Comparison of ENCODE assay signal across 8 cellular contexts in genomic region chr11:63986156-63986931, GRCh38. TPM values are rescaled to one million over a fixed set of nuclear protein-coding genes. Genes with fewer than 3 reads are reported as not detected.
DNase-seq lines count a peak whose midpoint lies in the region; ATAC-seq and TF ChIP-seq lines count a peak whose summit lies in the region.

A gene with protein sequence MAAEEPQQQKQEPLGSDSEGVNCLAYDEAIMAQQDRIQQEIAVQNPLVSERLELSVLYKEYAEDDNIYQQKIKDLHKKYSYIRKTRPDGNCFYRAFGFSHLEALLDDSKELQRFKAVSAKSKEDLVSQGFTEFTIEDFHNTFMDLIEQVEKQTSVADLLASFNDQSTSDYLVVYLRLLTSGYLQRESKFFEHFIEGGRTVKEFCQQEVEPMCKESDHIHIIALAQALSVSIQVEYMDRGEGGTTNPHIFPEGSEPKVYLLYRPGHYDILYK (plus strand): TSS chr11:63986438. CDS start chr11:63986457, 19 bp downstream.

- no peaks in the 10 kb centered on the region for H3K27me3 ChIP-seq in HCT116 (ENCODE audit: insufficient read depth, low read length)
- no peaks in the 10 kb centered on the region for H3K27me3 ChIP-seq in gastroesophageal sphincter
- no peaks in the 10 kb centered on the region for H3K27me3 ChIP-seq in neutrophil

- intact Hi-C loops in HCT116 (cut with micrococcal nuclease): loop anchor here (1.0 kb wide), 1 partner anchor 48 kb away; no protein-coding TSS in a partner anchor
- intact Hi-C loops in activated naive CD4-positive, alpha-beta T cell treated with anti-CD3 and anti-CD28 coated beads for 36 hours (cut with micrococcal nuclease): loop anchor here (1.0 to 5.0 kb wide), 2 partner anchors 12 to 69 kb away; partner anchors contain the start of genes COX8A and RCOR2

- TF ChIP-seq POLR2A in HCT116 (IDR thresholded peaks at IDR 0.05; ENCODE audit: borderline replicate concordance, extremely low read depth, insufficient read depth, insufficient read length) (peak; percentile 80), gastroesophageal sphincter (IDR thresholded peaks at IDR 0.05) (peak; percentile 46 to 54)

- H3K4me1 Mint-ChIP-seq in activated naive CD4-positive, alpha-beta T cell treated with anti-CD3 and anti-CD28 coated beads for 36 hours (ENCODE audit: low read depth): peaks cover 30% of the 10 kb centered on the region

- H3K27ac ChIP-seq in HCT116 (ENCODE audit: low read depth, low read length) (peak within 1 kb of the TSS; percentile 86), gastroesophageal sphincter (peak within 1 kb of the TSS; percentile 39 to 89 (median 88)), neutrophil (peak within 1 kb of the TSS; percentile 83), substantia nigra (ENCODE audit: low read depth, low read length, poor library complexity, severe bottlenecking) (peak within 1 kb of the TSS; percentile 82)

- peak within 1 kb of the TSS; percentile 94 for H3K4me3 Mint-ChIP-seq in activated naive CD4-positive, alpha-beta T cell treated with anti-CD3 and anti-CD28 coated beads for 36 hours

- peaks cover 17% of the 10 kb centered on the region for H3K36me3 Mint-ChIP-seq in activated naive CD4-positive, alpha-beta T cell treated with anti-CD3 and anti-CD28 coated beads for 36 hours (ENCODE audit: low read depth)

- peak within 1 kb of the TSS; percentile 86 for H3K4me2 ChIP-seq in HCT116 (ENCODE audit: low read length)

- H3K27me3 Mint-ChIP-seq in activated naive CD4-positive, alpha-beta T cell treated with anti-CD3 and anti-CD28 coated beads for 36 hours (ENCODE audit: low read depth): no peaks in the 10 kb centered on the region

- H3K27ac Mint-ChIP-seq in activated naive CD4-positive, alpha-beta T cell treated with anti-CD3 and anti-CD28 coated beads for 36 hours: peak within 1 kb of the TSS; percentile 93

- no peak for TF ChIP-seq EP300 in gastroesophageal sphincter (IDR thresholded peaks at IDR 0.05)

- H3K4me3 ChIP-seq in HCT116 (replicated peaks in 1 of 2; ENCODE audit: low read depth in 1 of 2, low read length in 2 of 2) (peak within 1 kb of the TSS; percentile 76 to 86), gastroesophageal sphincter (peak within 1 kb of the TSS; percentile 81 to 94), neutrophil (ENCODE audit: low read depth in 1 of 2, low read length in 1 of 2) (peak within 1 kb of the TSS; percentile 71 to 73)

- RAD21 ChIA-PET in HCT116 (lab: Charles Lee; ENCODE audit: low non-redundant PET in 1 of 2, low total read pairs in 2 of 2, uncharacterized antibody in 2 of 2, unreplicated experiment in 2 of 2): no interaction called here

- DNase-seq in HCT116 (ENCODE audit: low read depth, low spot score): peak; percentile 78
- peak; percentile 83 for DNase-seq in MV-4-11 (lab: John Stamatoyannopoulos, UW)
- DNase-seq in SK-N-DZ (ENCODE audit: low spot score): peak; percentile 96
- peak; percentile 91 for DNase-seq in activated naive CD4-positive, alpha-beta T cell treated with anti-CD3 and anti-CD28 coated beads for 36 hours
- DNase-seq in substantia nigra (lab: John Stamatoyannopoulos, UW): peak in 48 of 49 donors; percentile 25 to 90 (median 78)

- no peaks in the 10 kb centered on the region for H4K20me1 ChIP-seq in HCT116 (ENCODE audit: insufficient read depth)

- H3K9ac ChIP-seq in ES-I3 (ENCODE audit: low read depth, low read length) (peak within 1 kb of the TSS; percentile 92), HCT116 (ENCODE audit: low read length) (peak within 1 kb of the TSS; percentile 85)

- CTCF ChIA-PET in HCT116 (lab: Charles Lee): no interaction called here
- CTCF ChIA-PET in activated naive CD4-positive, alpha-beta T cell treated with anti-CD3 and anti-CD28 coated beads for 36 hours (lab: Charles Lee): interaction anchor here (0.7 to 2.0 kb wide), 3 partner anchors 14 to 150 kb away, joined by 3 to 11 read pairs (median 3); no protein-coding TSS in a partner anchor

- TF ChIP-seq CTCF in HCT116 (IDR thresholded peaks at IDR 0.05 in 2 of 3, conservative IDR thresholded peaks at IDR 0.05 in 1 of 3; ENCODE audit: borderline replicate concordance in 1 of 3, insufficient read depth in 1 of 3, low read depth in 2 of 3, low read length in 2 of 3) (no peak), gastroesophageal sphincter (IDR thresholded peaks at IDR 0.05) (no peak), neutrophil (IDR thresholded peaks at IDR 0.05) (no peak)

- no TSS peak for BruUV-seq in HCT116 (replicated peaks; lab: Mats Ljungman, UMichigan)

- H3K36me3 ChIP-seq in ES-I3 (ENCODE audit: insufficient read depth, low read length) (peaks cover 8% of the 10 kb centered on the region; the same call in 1 of the 2 replicates), HCT116 (ENCODE audit: control insufficient read depth in 1 of 2, insufficient read depth in 2 of 2, low read length in 2 of 2) (peaks cover 8 to 25% of the 10 kb centered on the region in 2 experiments), gastroesophageal sphincter (peaks cover 0 to 37% of the 10 kb centered on the region in 2 donors), neutrophil (peaks cover 29% of the 10 kb centered on the region)

- no peak for TF ChIP-seq RAD21 in HCT116 (IDR thresholded peaks at IDR 0.05; ENCODE audit: low read depth)

- ATAC-seq in HCT116 (peak; percentile 90), gastroesophageal sphincter (peak; percentile 95)

- peaks cover 39% of the 10 kb centered on the region for H3K79me2 ChIP-seq in HCT116 (ENCODE audit: insufficient read depth, low read length)

- no peaks in the 10 kb centered on the region for H3K9me2 ChIP-seq in HCT116 (ENCODE audit: insufficient read depth)

- POLR2A ChIA-PET in HCT116 (lab: Charles Lee): no interaction called here

- WGBS in gastroesophageal sphincter (ENCODE audit: low coverage in 1 of 2), 2 donors: 0 to 3% methylated on average over 11 to 24 of the region's 63 CpGs

- no peaks in the 10 kb centered on the region for H3K9me3 Mint-ChIP-seq in activated naive CD4-positive, alpha-beta T cell treated with anti-CD3 and anti-CD28 coated beads for 36 hours

- H3K4me1 ChIP-seq in ES-I3 (ENCODE audit: insufficient read depth, low read length): peaks cover 17% of the 10 kb centered on the region; the same call in 1 of the 2 replicates
- H3K4me1 ChIP-seq in HCT116 (ENCODE audit: control insufficient read depth in 1 of 2, insufficient read depth in 2 of 2, low read length in 2 of 2): peaks cover 7 to 24% of the 10 kb centered on the region in 2 experiments
- H3K4me1 ChIP-seq in gastroesophageal sphincter: peaks cover 0 to 33% (median 10%) of the 10 kb centered on the region in 3 donors
- H3K4me1 ChIP-seq in neutrophil (ENCODE audit: control insufficient read depth in 1 of 2, insufficient read depth in 1 of 2, low read depth in 1 of 2, low read length in 1 of 2): peaks cover 17 to 33% of the 10 kb centered on the region in 2 experiments

- no peak within 1 kb of the TSS for H2AFZ ChIP-seq in HCT116 (ENCODE audit: low read depth, low read length, poor library complexity, severe bottlenecking)

- H3K9me3 ChIP-seq in ES-I3 (ENCODE audit: control insufficient read depth, insufficient read depth, low read length): no peaks in the 10 kb centered on the region
- no peaks in the 10 kb centered on the region for H3K9me3 ChIP-seq in HCT116 (ENCODE audit: control insufficient read depth in 1 of 2, insufficient read depth in 1 of 2, low read depth in 1 of 2, low read length in 2 of 2)
- no peaks in the 10 kb centered on the region for H3K9me3 ChIP-seq in gastroesophageal sphincter
- H3K9me3 ChIP-seq in neutrophil: no peaks in the 10 kb centered on the region

TF ChIP-seq in HCT116, 20 proteins besides CTCF, POLR2A, EP300 and RAD21 (continues in another document):
- TF ChIP-seq ATF3 (IDR thresholded peaks at IDR 0.05): no peak
- no peak for TF ChIP-seq SRF (IDR thresholded peaks at IDR 0.05; ENCODE audit: low read depth)
- peak; percentile 89 for TF ChIP-seq POLR2AphosphoS5 (IDR thresholded peaks at IDR 0.05; ENCODE audit: low read depth, low read length)
- TF ChIP-seq ZFX (IDR thresholded peaks at IDR 0.05): peak; percentile 83; the same call in 1 of the 2 replicates
- TF ChIP-seq FOSL1 (IDR thresholded peaks at IDR 0.05; ENCODE audit: low read depth): no peak
- TF ChIP-seq ELF1 (IDR thresholded peaks at IDR 0.05; ENCODE audit: borderline replicate concordance, low read depth): peak; percentile 87; the same call in 1 of the 2 replicates
- TF ChIP-seq, protein P1, sequence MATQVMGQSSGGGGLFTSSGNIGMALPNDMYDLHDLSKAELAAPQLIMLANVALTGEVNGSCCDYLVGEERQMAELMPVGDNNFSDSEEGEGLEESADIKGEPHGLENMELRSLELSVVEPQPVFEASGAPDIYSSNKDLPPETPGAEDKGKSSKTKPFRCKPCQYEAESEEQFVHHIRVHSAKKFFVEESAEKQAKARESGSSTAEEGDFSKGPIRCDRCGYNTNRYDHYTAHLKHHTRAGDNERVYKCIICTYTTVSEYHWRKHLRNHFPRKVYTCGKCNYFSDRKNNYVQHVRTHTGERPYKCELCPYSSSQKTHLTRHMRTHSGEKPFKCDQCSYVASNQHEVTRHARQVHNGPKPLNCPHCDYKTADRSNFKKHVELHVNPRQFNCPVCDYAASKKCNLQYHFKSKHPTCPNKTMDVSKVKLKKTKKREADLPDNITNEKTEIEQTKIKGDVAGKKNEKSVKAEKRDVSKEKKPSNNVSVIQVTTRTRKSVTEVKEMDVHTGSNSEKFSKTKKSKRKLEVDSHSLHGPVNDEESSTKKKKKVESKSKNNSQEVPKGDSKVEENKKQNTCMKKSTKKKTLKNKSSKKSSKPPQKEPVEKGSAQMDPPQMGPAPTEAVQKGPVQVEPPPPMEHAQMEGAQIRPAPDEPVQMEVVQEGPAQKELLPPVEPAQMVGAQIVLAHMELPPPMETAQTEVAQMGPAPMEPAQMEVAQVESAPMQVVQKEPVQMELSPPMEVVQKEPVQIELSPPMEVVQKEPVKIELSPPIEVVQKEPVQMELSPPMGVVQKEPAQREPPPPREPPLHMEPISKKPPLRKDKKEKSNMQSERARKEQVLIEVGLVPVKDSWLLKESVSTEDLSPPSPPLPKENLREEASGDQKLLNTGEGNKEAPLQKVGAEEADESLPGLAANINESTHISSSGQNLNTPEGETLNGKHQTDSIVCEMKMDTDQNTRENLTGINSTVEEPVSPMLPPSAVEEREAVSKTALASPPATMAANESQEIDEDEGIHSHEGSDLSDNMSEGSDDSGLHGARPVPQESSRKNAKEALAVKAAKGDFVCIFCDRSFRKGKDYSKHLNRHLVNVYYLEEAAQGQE (IDR thresholded peaks at IDR 0.05; ENCODE audit: low read depth): no peak
- peak; percentile 63 for TF ChIP-seq EGR1 (IDR thresholded peaks at IDR 0.05; ENCODE audit: low read depth)

RNA-seq across cellular contexts. Expression of the gene that starts here (rescaled TPM):
- total RNA-seq in HCT116 (2021; ENCODE audit: unreplicated experiment) (87.0 TPM), gastroesophageal sphincter (10 to 100 TPM; 47.7 to 70.4 (median 53.2) TPM)
- 112 and 113 TPM in 2 replicates for polyA plus RNA-seq in HCT116 (2012)
- polyA plus RNA-seq in SK-N-DZ (2014; cell fraction: cytosol; rRNA removed): 59.8 and 70.2 TPM in 2 replicates
- 160 and 166 TPM in 2 replicates for polyA plus RNA-seq in SK-N-DZ (2014; cell fraction: nucleus; rRNA removed)
- total RNA-seq in activated naive CD4-positive, alpha-beta T cell treated with anti-CD3 and anti-CD28 coated beads for 36 hours: 10 to 100 TPM; 61.9 to 63.0 TPM

Comparison
In these comparisons a context has a peak if more than half of its experiments do, and no peak if none do; other contexts are left out.
1. Peak in every context shown above with its lines: DNase-seq, ATAC-seq, H3K4me3 ChIP-seq and H3K27ac ChIP-seq.